9 cellular contexts compared by ENCODE assay signal in the genomic region with DNA sequence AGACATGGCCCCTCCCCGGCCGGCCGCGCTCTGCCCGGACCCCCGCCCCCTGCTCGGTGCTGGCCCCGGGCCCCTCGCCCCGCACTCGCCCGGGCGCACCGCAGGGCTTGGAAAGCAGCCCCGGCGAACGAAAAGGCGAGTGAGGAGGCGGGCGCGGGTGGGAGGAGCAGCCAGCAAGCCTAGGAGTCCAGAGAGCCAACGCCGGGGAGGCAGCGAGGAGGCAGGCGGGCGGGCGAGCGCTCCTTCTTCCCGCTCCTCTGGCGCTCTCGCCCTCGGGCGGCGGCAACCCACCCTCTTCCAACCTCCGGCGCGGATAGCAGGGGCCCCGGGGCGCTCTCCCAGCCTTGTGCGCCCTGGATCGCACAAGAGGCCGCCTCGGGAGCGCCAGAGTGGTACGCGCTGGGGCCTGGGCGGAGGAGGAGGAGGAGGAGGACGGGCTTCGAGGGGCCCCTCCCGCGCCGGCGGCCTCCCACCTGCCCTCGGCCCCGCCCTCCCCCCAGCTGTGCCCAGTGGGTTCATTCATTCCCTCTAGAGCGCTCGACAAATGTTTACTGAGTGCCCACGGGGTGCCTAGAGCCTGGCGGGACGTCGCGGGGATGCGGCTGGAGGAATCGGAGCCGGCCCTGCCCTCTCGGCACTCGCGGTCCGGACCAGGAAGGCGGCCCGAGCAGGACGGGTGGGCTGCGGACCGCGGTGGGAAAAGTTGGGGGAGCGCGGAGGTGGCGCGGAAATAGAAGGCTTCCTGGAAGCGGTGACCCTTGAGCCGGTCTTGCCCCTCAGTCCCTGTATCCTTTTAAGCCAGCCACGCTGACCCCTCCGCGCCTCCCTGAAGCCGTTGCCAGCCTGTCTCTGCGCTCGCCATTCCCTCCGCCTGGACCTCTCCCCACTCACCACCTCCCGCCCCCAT. TPM values are rescaled to one million over a fixed set of nuclear protein-coding genes. Genes with fewer than 3 reads are reported as not detected.
DNase-seq lines count a peak whose midpoint lies in the region; ATAC-seq and TF ChIP-seq lines count a peak whose summit lies in the region.
"Had no signal": no experiment of that assay in that cellular context is flagged by ENCODE, and none has a peak within 500 bp of the region (broad histone marks: within the 10 kb centered on the region; RNA-seq: fewer than 3 reads in every experiment).

A gene (minus strand): TSS at position 391 of the 907 bp plus-strand sequence. CDS start 519 bp downstream, outside the sequence.

- intact Hi-C loops in CD14-positive monocyte (cut with micrococcal nuclease): no loop called here

- DNase-seq in SW480 (ENCODE audit: low spot score) (peak; percentile 83), iPS DF 6.9 (ENCODE audit: low read depth, low spot score) (no peak), smooth muscle cell (lab: John Stamatoyannopoulos, UW; ENCODE audit: unreplicated experiment) (no peak), CD14-positive monocyte (ENCODE audit: low spot score) (no peak)
- no peak for DNase-seq in T-helper 2 cell treated with Interferon-gamma antibody and Interleukin-4, amounts not matched to agents 5 μg/mL and 100 μg/mL, for 36 hours (ENCODE audit: low spot score)
- no peak for DNase-seq in stimulated activated effector memory CD8-positive, alpha-beta T cell treated with anti-CD3 and anti-CD28 coated beads, Interleukin-12 subunit alpha, Interleukin-12 subunit beta, amount 100 ng/mL, for 72 hours (ENCODE audit: low spot score in 2 of 2)

- H3K4me1 ChIP-seq in HEK293 (ENCODE audit: control insufficient read depth, insufficient read depth, low read length) (peaks cover 13% of the 10 kb centered on the region), iPS DF 6.9 (ENCODE audit: control insufficient read depth, insufficient read depth, low read length) (peaks cover 12% of the 10 kb centered on the region), smooth muscle cell (ENCODE audit: low read depth) (peaks cover 36% of the 10 kb centered on the region)

- H3K27ac ChIP-seq in HEK293 (ENCODE audit: extremely low read depth, low read depth, low read length) (peak within 1 kb of the TSS; percentile 74; the same call in 1 of the 2 replicates), iPS DF 6.9 (ENCODE audit: low read length) (no peak within 1 kb of the TSS), smooth muscle cell (ENCODE audit: low read depth) (no peak within 1 kb of the TSS)

- H3K36me3 ChIP-seq in HEK293 (ENCODE audit: control insufficient read depth in 2 of 2, insufficient read depth in 1 of 2, low read length in 2 of 2) (no peaks in the 10 kb centered on the region), iPS DF 6.9 (ENCODE audit: control insufficient read depth, insufficient read depth, low read length) (no peaks in the 10 kb centered on the region), smooth muscle cell (ENCODE audit: low read depth) (no peaks in the 10 kb centered on the region)

- H3K27ac Mint-ChIP-seq in CD14-positive monocyte: peak within 1 kb of the TSS in 1 of 7 donors; percentile 21
- no peak within 1 kb of the TSS for H3K27ac Mint-ChIP-seq in T-helper 2 cell treated with Interferon-gamma antibody and Interleukin-4, amounts not matched to agents 5 μg/mL and 100 μg/mL, for 36 hours
- H3K27ac Mint-ChIP-seq in stimulated activated effector memory CD8-positive, alpha-beta T cell treated with anti-CD3 and anti-CD28 coated beads, Interleukin-12 subunit alpha, Interleukin-12 subunit beta, amount 100 ng/mL, for 72 hours: no peak within 1 kb of the TSS

- POLR2A ChIA-PET in HEK293 (lab: Yijun Ruan, JAX): interaction anchor here (0.9 to 1.3 kb wide), 3 partner anchors 14 to 48 kb away, joined by 3 to 5 read pairs (median 3); no protein-coding TSS in a partner anchor

- TF ChIP-seq CTCF in HEK293 (tag by site-specific recombination; IDR thresholded peaks at IDR 0.05) (no peak), smooth muscle cell (IDR thresholded peaks at IDR 0.05; ENCODE audit: borderline replicate concordance, insufficient read depth, poor library complexity, severe bottlenecking) (no peak), CD14-positive monocyte (IDR thresholded peaks at IDR 0.05) (no peak)

- H3K4me2 ChIP-seq in smooth muscle cell: peak within 1 kb of the TSS; percentile 96

- peaks cover 11% of the 10 kb centered on the region for H3K79me2 ChIP-seq in smooth muscle cell (ENCODE audit: low read depth)

- H3K9me3 ChIP-seq in HEK293 (ENCODE audit: control insufficient read depth, insufficient read depth, low read depth, low read length): no peaks in the 10 kb centered on the region
- H3K9me3 ChIP-seq in iPS DF 6.9 (ENCODE audit: control insufficient read depth, insufficient read depth, low read length): no peaks in the 10 kb centered on the region
- H3K9me3 ChIP-seq in smooth muscle cell (replicated peaks; ENCODE audit: low read depth): no peaks in the 10 kb centered on the region

- H3K36me3 Mint-ChIP-seq in CD14-positive monocyte: no peaks in the 10 kb centered on the region
- H3K36me3 Mint-ChIP-seq in T-helper 2 cell treated with Interferon-gamma antibody and Interleukin-4, amounts not matched to agents 5 μg/mL and 100 μg/mL, for 36 hours (ENCODE audit: low read depth): no peaks in the 10 kb centered on the region
- H3K36me3 Mint-ChIP-seq in stimulated activated effector memory CD8-positive, alpha-beta T cell treated with anti-CD3 and anti-CD28 coated beads, Interleukin-12 subunit alpha, Interleukin-12 subunit beta, amount 100 ng/mL, for 72 hours: peaks cover 6% of the 10 kb centered on the region

- peaks cover 32% of the 10 kb centered on the region for H3K27me3 ChIP-seq in iPS DF 6.9 (ENCODE audit: control insufficient read depth, insufficient read depth, low read length)
- no peaks in the 10 kb centered on the region for H3K27me3 ChIP-seq in smooth muscle cell (ENCODE audit: low read depth)

- H3K4me3 ChIP-seq in HEK293 (ENCODE audit: low read depth, low read length) (peak within 1 kb of the TSS; percentile 65), iPS DF 6.9 (ENCODE audit: low read length) (peak within 1 kb of the TSS; percentile 23; the same call in 1 of the 2 replicates), smooth muscle cell (peak within 1 kb of the TSS; percentile 64)

- H3K4me3 Mint-ChIP-seq in CD14-positive monocyte: peak within 1 kb of the TSS in 1 of 2 donors; percentile 88
- H3K4me3 Mint-ChIP-seq in T-helper 2 cell treated with Interferon-gamma antibody and Interleukin-4, amounts not matched to agents 5 μg/mL and 100 μg/mL, for 36 hours: no peak within 1 kb of the TSS
- H3K4me3 Mint-ChIP-seq in stimulated activated effector memory CD8-positive, alpha-beta T cell treated with anti-CD3 and anti-CD28 coated beads, Interleukin-12 subunit alpha, Interleukin-12 subunit beta, amount 100 ng/mL, for 72 hours: no peak within 1 kb of the TSS

- peak within 1 kb of the TSS; percentile 92 for H2AFZ ChIP-seq in smooth muscle cell (ENCODE audit: low read depth)

- WGBS in iPS DF 6.9 (ENCODE audit: insufficient coverage, insufficient read length): no CpG with 5 or more reads among the region's 89 CpGs
- WGBS in smooth muscle cell (ENCODE audit: low lambda C conversion rate): under 1% methylated on average over 47 of the region's 89 CpGs

- H3K9ac ChIP-seq in smooth muscle cell (ENCODE audit: low read depth): no peak within 1 kb of the TSS

- peaks cover 0 to 14% (median 1%) of the 10 kb centered on the region in 7 donors for H3K9me3 Mint-ChIP-seq in CD14-positive monocyte
- H3K9me3 Mint-ChIP-seq in T-helper 2 cell treated with Interferon-gamma antibody and Interleukin-4, amounts not matched to agents 5 μg/mL and 100 μg/mL, for 36 hours: no peaks in the 10 kb centered on the region
- no peaks in the 10 kb centered on the region for H3K9me3 Mint-ChIP-seq in stimulated activated effector memory CD8-positive, alpha-beta T cell treated with anti-CD3 and anti-CD28 coated beads, Interleukin-12 subunit alpha, Interleukin-12 subunit beta, amount 100 ng/mL, for 72 hours

- CTCF ChIA-PET in HEK293 (lab: Yijun Ruan, JAX): interaction anchor here (2.5 kb wide), 1 partner anchor 67 kb away, joined by 8 read pairs; no protein-coding TSS in a partner anchor

- H3K27me3 Mint-ChIP-seq in CD14-positive monocyte (ENCODE audit: low read depth in 3 of 3): peaks cover 70 to 91% (median 82%) of the 10 kb centered on the region in 3 donors
- H3K27me3 Mint-ChIP-seq in T-helper 2 cell treated with Interferon-gamma antibody and Interleukin-4, amounts not matched to agents 5 μg/mL and 100 μg/mL, for 36 hours (ENCODE audit: low read depth): peaks cover 75% of the 10 kb centered on the region

- no peaks in the 10 kb centered on the region for H3K4me1 Mint-ChIP-seq in CD14-positive monocyte
- H3K4me1 Mint-ChIP-seq in T-helper 2 cell treated with Interferon-gamma antibody and Interleukin-4, amounts not matched to agents 5 μg/mL and 100 μg/mL, for 36 hours (ENCODE audit: low read depth): peaks cover 3% of the 10 kb centered on the region
- H3K4me1 Mint-ChIP-seq in stimulated activated effector memory CD8-positive, alpha-beta T cell treated with anti-CD3 and anti-CD28 coated beads, Interleukin-12 subunit alpha, Interleukin-12 subunit beta, amount 100 ng/mL, for 72 hours: peaks cover 8% of the 10 kb centered on the region

- H3F3A ChIP-seq in smooth muscle cell (ENCODE audit: low read depth): peaks cover 3% of the 10 kb centered on the region

- no peak for ATAC-seq in HG03354 (IDR thresholded peaks at IDR 0.05; ENCODE audit: poor library complexity, severe bottlenecking, unreplicated experiment)
- ATAC-seq in stimulated activated effector memory CD8-positive, alpha-beta T cell treated with anti-CD3 and anti-CD28 coated beads, Interleukin-12 subunit alpha, Interleukin-12 subunit beta, amount 100 ng/mL, for 72 hours: no peak

- H4K20me1 ChIP-seq in smooth muscle cell (ENCODE audit: low read depth): no peaks in the 10 kb centered on the region

TF ChIP-seq in HEK293, 187 proteins besides CTCF, POLR2A, EP300 and RAD21 (continues in another document):
- TF ChIP-seq ZBTB7A (tag by site-specific recombination; IDR thresholded peaks at IDR 0.05; ENCODE audit: low read depth): peak; percentile 18; the same call in 1 of the 2 replicates
- no peak; the same call in 1 of the 2 replicates for TF ChIP-seq ZNF777 (tag by site-specific recombination; IDR thresholded peaks at IDR 0.05; ENCODE audit: borderline replicate concordance)
- peak; percentile 79 for TF ChIP-seq SP7 (tag by site-specific recombination; IDR thresholded peaks at IDR 0.05)

RNA-seq across cellular contexts. Expression of the gene that starts here (rescaled TPM):
- 18.1 and 19.0 TPM in 2 replicates for total RNA-seq in smooth muscle cell
- polyA plus RNA-seq in smooth muscle cell: 28.3 and 37.3 TPM in 2 replicates
- polyA plus RNA-seq in CD14-positive monocyte: not detected
- total RNA-seq: T-helper 1 cell treated with Interleukin-12 subunit alpha and Interleukin-12 subunit beta and Interleukin-4 antibody, amounts not matched to agents 30 ng/mL and 1 ng/mL, for 36 hours had no signal

Comparison
In these comparisons a context has a peak if more than half of its experiments do, and no peak if none do; other contexts are left out.
1. RNA of the gene that starts here (polyA plus RNA-seq): 28.3 to 37.3 TPM in smooth muscle cell; not detected in CD14-positive monocyte; every median in the first group is over 10 times any median in the second.
2. Peak in every context shown above with its lines, with median percentiles within 50 percentile points of each other: H3K4me3 ChIP-seq.